ENCODE assay signal across 19 cellular contexts in the genomic region with DNA sequence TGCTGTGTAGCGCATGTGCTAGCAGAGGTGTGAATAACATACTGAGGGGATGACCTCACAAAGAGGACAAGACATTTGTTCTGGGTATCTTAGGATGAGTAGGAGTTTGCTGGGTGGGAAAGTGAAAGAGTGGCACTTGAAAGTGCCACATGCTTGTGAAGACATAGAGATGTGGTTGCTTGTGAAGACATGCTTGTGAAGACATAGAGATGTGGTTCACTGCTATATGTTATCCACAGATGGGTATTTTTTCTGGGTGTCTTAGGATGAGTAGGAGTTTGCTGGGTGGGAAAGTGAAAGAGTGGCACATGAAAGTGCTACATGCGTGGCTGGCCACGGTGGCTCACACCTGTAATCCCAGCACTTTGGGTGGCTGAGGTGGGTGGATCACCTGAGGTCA.
"Had no signal": no experiment of that assay in that cellular context is flagged by ENCODE, and none has a peak within 500 bp of the region (broad histone marks: within the 10 kb centered on the region; RNA-seq: fewer than 3 reads in every experiment).

No MANE protein-coding gene starts in this region.

- H3K36me3 ChIP-seq: SJSA1 had no signal

- H3K4me3 ChIP-seq: SJSA1, SK-N-MC had no signal

- DNase-seq: KBM-7, MV-4-11, NCI-H1048, NCI-H1105, NCI-H1417, NCI-H1436 treated with DMSO at 0.1 percent for 48 hours, NCI-H1694, NCI-H187 treated with DMSO at 0.1 percent for 48 hours, NCI-H2029 treated with DMSO at 0.1 percent for 48 hours, NCI-H2107, NCI-H2227 treated with DMSO at 0.1 percent for 48 hours, NCI-H510A, NCI-H524 treated with DMSO at 0.1 percent for 48 hours, NCI-H774, Right ventricle myocardium superior, RPMI8226, SIG-M5 had no signal

- H3K27ac ChIP-seq: SJSA1 had no signal

- H3K27me3 ChIP-seq: SJSA1 had no signal

- H3K9me3 ChIP-seq: SJSA1 had no signal

- H3K4me1 ChIP-seq: SJSA1 had no signal
